In genomic region chr9:95791695-95792094, GRCh38 we compare ENCODE assay signal across 22 cellular contexts.
"Had no signal": no experiment of that assay in that cellular context is flagged by ENCODE, and none has a peak within 500 bp of the region (broad histone marks: within the 10 kb centered on the region; RNA-seq: fewer than 3 reads in every experiment).

No MANE protein-coding gene starts in this region.

- H3K27ac Mint-ChIP-seq: memory B cell; mesothelial cell of epicardium; natural killer cell; stimulated activated naive B cell treated with anti-CD40 and anti-IgM and Interleukin-4, amounts not matched to agents 10 μg/mL and 1 μg/mL and 100 μg/mL, for 72 hours; type B pancreatic cell had no signal

- H3K9me3 Mint-ChIP-seq: memory B cell; natural killer cell; neural crest cell; stimulated activated naive B cell treated with anti-CD40 and anti-IgM and Interleukin-4, amounts not matched to agents 10 μg/mL and 1 μg/mL and 100 μg/mL, for 72 hours had no signal

- H3K4me3 ChIP-seq: dorsolateral prefrontal cortex, hepatocyte, left ventricle myocardium inferior, lower lobe of right lung, right atrium auricular region, sigmoid colon, skin epidermis, suprapubic skin, thyroid gland had no signal

- H3K36me3 Mint-ChIP-seq: memory B cell; mesothelial cell of epicardium; natural killer cell; stimulated activated naive B cell treated with anti-CD40 and anti-IgM and Interleukin-4, amounts not matched to agents 10 μg/mL and 1 μg/mL and 100 μg/mL, for 72 hours; type B pancreatic cell had no signal

- H3K4me3 Mint-ChIP-seq: memory B cell; mesothelial cell of epicardium; natural killer cell; neural crest cell; stimulated activated naive B cell treated with anti-CD40 and anti-IgM and Interleukin-4, amounts not matched to agents 10 μg/mL and 1 μg/mL and 100 μg/mL, for 72 hours; type B pancreatic cell had no signal

- H3K4me1 Mint-ChIP-seq: memory B cell had no signal

- ATAC-seq: left cardiac atrium; lower lobe of right lung; stimulated activated naive B cell treated with anti-CD40 and anti-IgM and Interleukin-4, amounts not matched to agents 10 μg/mL and 1 μg/mL and 100 μg/mL, for 72 hours had no signal

- DNase-seq: dorsolateral prefrontal cortex; effector CD8-positive, alpha-beta T cell; foreskin melanocyte; head of caudate nucleus; kidney; left cardiac atrium; left ventricle myocardium inferior; lower lobe of right lung; natural killer cell; sigmoid colon; stimulated activated CD4-positive, alpha-beta T cell treated with anti-CD3 and anti-CD28 coated beads, Interleukin-2, amount 100 ng/mL, for 24 hours; stimulated activated CD4-positive, alpha-beta T cell treated with anti-CD3 and anti-CD28 coated beads, Interleukin-4, amount 100 ng/mL, for 4 hours; stimulated activated naive B cell treated with anti-CD40 and anti-IgM and Interleukin-4, amounts not matched to agents 10 μg/mL and 1 μg/mL and 100 μg/mL, for 72 hours; thyroid gland had no signal

- H3K27me3 Mint-ChIP-seq: type B pancreatic cell had no signal
